ENCODE assay signal across 2 cellular contexts in genomic region chr1:43348809-43349593, GRCh38.
TF ChIP-seq lines count a peak whose summit lies in the region.

No MANE protein-coding gene starts in this region.

TF ChIP-seq in HCT116, 20 proteins besides CTCF, POLR2A, EP300 and RAD21:
- TF ChIP-seq EZH2 (IDR thresholded peaks at IDR 0.05) (no peak), ZBTB33 (IDR thresholded peaks at IDR 0.05; ENCODE audit: extremely low read depth, insufficient replicate concordance, low read length) (no peak), ATF3 (IDR thresholded peaks at IDR 0.05) (no peak), ZNF274 (IDR thresholded peaks at IDR 0.05; ENCODE audit: low read depth, low read length) (no peak), EGR1 (IDR thresholded peaks at IDR 0.05; ENCODE audit: low read depth) (peak; percentile 86), POLR2AphosphoS5 (IDR thresholded peaks at IDR 0.05; ENCODE audit: low read depth, low read length) (peak; percentile 83), TCF7L2 (IDR thresholded peaks at IDR 0.05; ENCODE audit: borderline replicate concordance, extremely low read depth, insufficient read depth, insufficient read length) (peak; percentile 43), MAX (IDR thresholded peaks at IDR 0.05) (peak; percentile 83; the same call in 1 of the 2 replicates), SP1 (IDR thresholded peaks at IDR 0.05; ENCODE audit: low read depth) (peak; percentile 52), ZFX (IDR thresholded peaks at IDR 0.05) (peak; percentile 56)
TF ChIP-seq in HCT116: peak in this region for 6.

TF ChIP-seq in endothelial cell of umbilical vein, 7 proteins besides CTCF, POLR2A, EP300 and RAD21:
- TF ChIP-seq MYC (IDR thresholded peaks at IDR 0.05; ENCODE audit: low read depth, low read length) (no peak), JUN (IDR thresholded peaks at IDR 0.05; ENCODE audit: borderline replicate concordance, insufficient read depth, insufficient read length, low read depth) (no peak), POLR2AphosphoS5 (IDR thresholded peaks at IDR 0.05; ENCODE audit: insufficient read depth, low read depth, low read length) (peak; percentile 30), FOS (IDR thresholded peaks at IDR 0.05; ENCODE audit: borderline replicate concordance, insufficient read depth, low read length) (no peak)
